1 cellular context compared by ENCODE assay signal in the genomic region with DNA sequence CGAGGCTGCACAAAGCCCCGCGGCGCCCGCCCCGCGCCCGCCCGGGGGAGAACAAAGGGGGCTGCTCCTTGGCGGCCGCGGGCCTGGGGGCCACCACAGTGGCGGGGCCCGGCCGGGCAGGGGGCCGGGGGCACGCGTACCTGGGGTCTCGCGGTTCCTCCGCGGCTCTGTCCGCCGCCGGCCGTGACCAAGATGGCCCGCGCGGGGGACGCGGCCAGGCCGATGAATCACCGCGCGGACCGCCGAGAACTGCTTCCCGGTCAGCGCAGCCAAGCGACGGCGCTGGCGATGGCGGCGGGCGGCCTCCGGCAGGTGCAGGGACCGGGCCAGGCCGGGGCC.
TF ChIP-seq lines count a peak whose summit lies in the region.

A gene (minus strand): TSS at position 330 of the 339 bp plus-strand sequence. CDS start 677 bp downstream, outside the sequence.

TF ChIP-seq in H1, 55 proteins besides CTCF, POLR2A, EP300 and RAD21 (continued from another document):
- TF ChIP-seq, protein P1, sequence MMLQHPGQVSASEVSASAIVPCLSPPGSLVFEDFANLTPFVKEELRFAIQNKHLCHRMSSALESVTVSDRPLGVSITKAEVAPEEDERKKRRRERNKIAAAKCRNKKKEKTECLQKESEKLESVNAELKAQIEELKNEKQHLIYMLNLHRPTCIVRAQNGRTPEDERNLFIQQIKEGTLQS (IDR thresholded peaks at IDR 0.05; ENCODE audit: insufficient read depth, low read depth, low read length) = no peak
TF ChIP-seq in H1: peak in this region for 3.
